In the genomic region with DNA sequence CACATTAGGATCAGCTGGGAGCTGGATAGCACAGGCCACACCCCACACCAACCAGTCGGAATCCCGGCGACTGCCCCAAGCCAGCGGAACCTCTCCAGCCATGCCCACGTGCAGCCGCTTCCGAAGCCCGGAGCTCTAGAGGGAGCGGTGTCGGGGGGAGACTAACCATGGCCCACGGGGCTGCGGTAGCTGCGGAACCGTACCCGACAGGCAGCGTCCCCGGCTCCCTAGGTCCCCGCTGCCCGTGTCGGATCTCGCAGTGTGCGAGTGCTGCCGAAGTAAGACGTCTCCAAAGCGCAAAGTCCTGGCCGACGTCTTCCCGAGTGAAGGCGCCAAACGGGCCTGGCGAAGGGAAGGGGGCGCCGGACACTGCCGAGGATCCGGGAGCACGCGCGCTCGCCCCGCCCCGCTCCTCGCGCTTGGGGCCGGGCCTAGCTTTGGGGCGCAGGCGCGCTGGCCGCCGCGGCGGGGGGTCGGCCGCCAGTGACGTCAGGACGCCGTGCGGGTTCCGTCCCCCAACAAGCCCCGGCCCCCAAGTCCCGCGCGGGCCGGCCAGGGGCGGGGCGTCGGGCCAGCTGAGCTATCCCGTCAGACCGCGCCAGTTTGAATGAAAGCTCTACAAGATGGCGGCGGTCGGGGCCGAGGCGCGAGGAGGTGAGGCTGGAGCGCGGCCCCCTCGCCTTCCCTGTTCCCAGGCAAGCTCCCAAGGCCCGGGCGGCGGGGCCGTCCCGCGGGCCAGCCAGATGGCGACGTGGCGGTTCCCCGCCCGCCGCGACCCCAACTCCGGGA, we compare ENCODE assay signal across 1 cellular context.
A peak's percentile ranks its signal among the peaks of the same experiment; 100 is the strongest.
TF ChIP-seq lines count a peak whose summit lies in the region.

A gene with protein sequence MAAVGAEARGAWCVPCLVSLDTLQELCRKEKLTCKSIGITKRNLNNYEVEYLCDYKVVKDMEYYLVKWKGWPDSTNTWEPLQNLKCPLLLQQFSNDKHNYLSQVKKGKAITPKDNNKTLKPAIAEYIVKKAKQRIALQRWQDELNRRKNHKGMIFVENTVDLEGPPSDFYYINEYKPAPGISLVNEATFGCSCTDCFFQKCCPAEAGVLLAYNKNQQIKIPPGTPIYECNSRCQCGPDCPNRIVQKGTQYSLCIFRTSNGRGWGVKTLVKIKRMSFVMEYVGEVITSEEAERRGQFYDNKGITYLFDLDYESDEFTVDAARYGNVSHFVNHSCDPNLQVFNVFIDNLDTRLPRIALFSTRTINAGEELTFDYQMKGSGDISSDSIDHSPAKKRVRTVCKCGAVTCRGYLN (plus strand): TSS at position 601 of the 789 bp plus-strand sequence. CDS start 23 bp downstream, at position 624.

TF ChIP-seq in HepG2, 621 proteins besides CTCF, POLR2A, EP300 and RAD21 (continued from another document and continues in another):
- TF ChIP-seq AFF4 (CRISPR knock-in tag; IDR thresholded peaks at IDR 0.05) (no peak), SMAD3 (CRISPR knock-in tag; IDR thresholded peaks at IDR 0.05) (peak; percentile 70; the same call in 1 of the 2 replicates), NFE2L1 (CRISPR knock-in tag; IDR thresholded peaks at IDR 0.05; ENCODE audit: borderline replicate concordance) (no peak), HNRNPLL (IDR thresholded peaks at IDR 0.05; ENCODE audit: low read depth, low read length, poor library complexity, severe bottlenecking) (peak; percentile 79), CCDC6 (CRISPR knock-in tag; IDR thresholded peaks at IDR 0.05) (no peak), PAF1 (CRISPR knock-in tag; IDR thresholded peaks at IDR 0.05) (no peak), ZBTB8A (CRISPR knock-in tag; IDR thresholded peaks at IDR 0.05; ENCODE audit: borderline replicate concordance, low read depth) (no peak), SPEN (CRISPR knock-in tag; IDR thresholded peaks at IDR 0.05; ENCODE audit: low read depth) (peak; percentile 79), MYPOP (CRISPR knock-in tag; IDR thresholded peaks at IDR 0.05) (peak; percentile 46; the same call in 1 of the 2 replicates), ZNF282 (IDR thresholded peaks at IDR 0.05; ENCODE audit: partially characterized antibody) (no peak), TBX2 (CRISPR knock-in tag; IDR thresholded peaks at IDR 0.05; ENCODE audit: borderline replicate concordance) (no peak; the same call in 1 of the 2 replicates), ASH2L (IDR thresholded peaks at IDR 0.05; ENCODE audit: insufficient read length, low read depth, low read length) (peak; percentile 94), ZFP37 (CRISPR knock-in tag; IDR thresholded peaks at IDR 0.05; ENCODE audit: borderline replicate concordance) (0 out of 2 replicates have a peak, but pooled peaks have one; percentile 51), FOSL2 (CRISPR knock-in tag; IDR thresholded peaks at IDR 0.05) (no peak), FOXA3 (CRISPR knock-in tag; IDR thresholded peaks at IDR 0.05) (0 out of 2 replicates have a peak, but pooled peaks have one; percentile 21), HCFC1 (IDR thresholded peaks at IDR 0.05; ENCODE audit: low read depth, low read length) (0 out of 2 replicates have a peak, but pooled peaks have one; percentile 26), ZNF574 (CRISPR knock-in tag; IDR thresholded peaks at IDR 0.05) (peak; percentile 81), CBFB (CRISPR knock-in tag; IDR thresholded peaks at IDR 0.05) (peak; percentile 82), GABPB1 (CRISPR knock-in tag; IDR thresholded peaks at IDR 0.05) (peak; percentile 79), KLF16 (CRISPR knock-in tag; IDR thresholded peaks at IDR 0.05) (peak in 1 of 2 experiments; percentile 77; a peak in 2 of 4 replicates), GMEB2 (CRISPR knock-in tag; IDR thresholded peaks at IDR 0.05; ENCODE audit: low read depth) (peak; percentile 56), CBX1 (IDR thresholded peaks at IDR 0.05; ENCODE audit: low read depth) (no peak), ADNP (CRISPR knock-in tag; IDR thresholded peaks at IDR 0.05) (no peak), ZNF335 (CRISPR knock-in tag; IDR thresholded peaks at IDR 0.05) (peak; percentile 62; the same call in 1 of the 2 replicates), PHB2 (IDR thresholded peaks at IDR 0.05; ENCODE audit: partially characterized antibody) (no peak), E2F2 (CRISPR knock-in tag; IDR thresholded peaks at IDR 0.05; ENCODE audit: borderline replicate concordance) (peak; percentile 66; the same call in 1 of the 2 replicates), ZNF609 (CRISPR knock-in tag; IDR thresholded peaks at IDR 0.05; ENCODE audit: borderline replicate concordance) (no peak; the same call in 1 of the 2 replicates), SMC3 (IDR thresholded peaks at IDR 0.05; ENCODE audit: low read length) (no peak), ZNF510 (CRISPR knock-in tag; IDR thresholded peaks at IDR 0.05; ENCODE audit: low read depth) (peak; percentile 44; the same call in 1 of the 2 replicates)
- TF ChIP-seq, protein P1, sequence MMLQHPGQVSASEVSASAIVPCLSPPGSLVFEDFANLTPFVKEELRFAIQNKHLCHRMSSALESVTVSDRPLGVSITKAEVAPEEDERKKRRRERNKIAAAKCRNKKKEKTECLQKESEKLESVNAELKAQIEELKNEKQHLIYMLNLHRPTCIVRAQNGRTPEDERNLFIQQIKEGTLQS (CRISPR knock-in tag; IDR thresholded peaks at IDR 0.05) = 0 out of 2 replicates have a peak, but pooled peaks have one; percentile 11
- TF ChIP-seq, protein P2, sequence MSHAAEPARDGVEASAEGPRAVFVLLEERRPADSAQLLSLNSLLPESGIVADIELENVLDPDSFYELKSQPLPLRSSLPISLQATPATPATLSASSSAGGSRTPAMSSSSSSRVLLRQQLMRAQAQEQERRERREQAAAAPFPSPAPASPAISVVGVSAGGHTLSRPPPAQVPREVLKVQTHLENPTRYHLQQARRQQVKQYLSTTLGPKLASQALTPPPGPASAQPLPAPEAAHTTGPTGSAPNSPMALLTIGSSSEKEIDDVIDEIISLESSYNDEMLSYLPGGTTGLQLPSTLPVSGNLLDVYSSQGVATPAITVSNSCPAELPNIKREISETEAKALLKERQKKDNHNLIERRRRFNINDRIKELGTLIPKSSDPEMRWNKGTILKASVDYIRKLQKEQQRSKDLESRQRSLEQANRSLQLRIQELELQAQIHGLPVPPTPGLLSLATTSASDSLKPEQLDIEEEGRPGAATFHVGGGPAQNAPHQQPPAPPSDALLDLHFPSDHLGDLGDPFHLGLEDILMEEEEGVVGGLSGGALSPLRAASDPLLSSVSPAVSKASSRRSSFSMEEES (CRISPR knock-in tag; IDR thresholded peaks at IDR 0.05) = peak; percentile 65; the same call in 1 of the 2 replicates
